Comparison of ENCODE assay signal across 14 cellular contexts in genomic region chr13:110618167-110618566, GRCh38. TPM values are rescaled to one million over a fixed set of nuclear protein-coding genes. Genes with fewer than 3 reads are reported as not detected.
DNase-seq lines count a peak whose midpoint lies in the region; ATAC-seq, FAIRE-seq and TF ChIP-seq lines count a peak whose summit lies in the region.
"Had no signal": no experiment of that assay in that cellular context is flagged by ENCODE, and none has a peak within 500 bp of the region (broad histone marks: within the 10 kb centered on the region; RNA-seq: fewer than 3 reads in every experiment).

No MANE protein-coding gene starts in this region.

- DNase-seq in GM23248 (no peak), adrenal gland (no peak), HepG2 (ENCODE audit: low spot score) (no peak), inferior parietal cortex (ENCODE audit: extremely low spot score) (no peak), HFFc6 (no peak), omental fat pad (ENCODE audit: low spot score) (no peak)
- DNase-seq: activated CD4-positive, CD25-positive, alpha-beta regulatory T cell; glutamatergic neuron; mucosa of descending colon; NCI-H446; NK-92 treated with Interleukin-12 subunit alpha and Interleukin-12 subunit beta, amount 100 ng/mL, for 24 hours; posterior cingulate gyrus had no signal

- CTCF ChIA-PET in HepG2 (lab: Yijun Ruan, JAX; ENCODE audit: low intra/inter-chr PET ratio, low total read pairs), result no interaction called here

- no peak overlapping the region for H3K4me3 ChIP-seq in GM23248
- no peak overlapping the region for H3K4me3 ChIP-seq in adrenal gland
- no peak overlapping the region for H3K4me3 ChIP-seq in HepG2 (replicated peaks in 1 of 3; ENCODE audit: insufficient read depth in 1 of 3, low read depth in 2 of 3, low read length in 3 of 3)
- no peak overlapping the region for H3K4me3 ChIP-seq in skeletal muscle satellite cell (ENCODE audit: low read length)
- H3K4me3 ChIP-seq: mucosa of descending colon had no signal

- intact Hi-C loops in adrenal gland (cut with DNase I), result no loop called here
- intact Hi-C loops in HepG2 (cut with micrococcal nuclease; ENCODE audit: unreplicated experiment), result loop anchor here (5.0 kb wide), 1 partner anchor 161 kb away; no protein-coding TSS in a partner anchor

- peak overlapping the region; percentile 8 for H3K4me2 ChIP-seq in GM23248 (ENCODE audit: unreplicated experiment)
- peak overlapping the region; percentile 13; the same call in 1 of the 2 replicates for H3K4me2 ChIP-seq in HepG2 (ENCODE audit: low read depth, low read length)
- peak overlapping the region; percentile 97 for H3K4me2 ChIP-seq in skeletal muscle satellite cell (ENCODE audit: low read length)

- no peak for TF ChIP-seq CTCF in adrenal gland (IDR thresholded peaks at IDR 0.05)
- no peak for TF ChIP-seq CTCF in HepG2 (CRISPR knock-in tag; IDR thresholded peaks at IDR 0.05)
- TF ChIP-seq CTCF in HFFc6 (IDR thresholded peaks at IDR 0.05), result no peak
- TF ChIP-seq CTCF in omental fat pad (IDR thresholded peaks at IDR 0.05), result no peak

- peak overlapping the region; percentile 93 for H3K27ac ChIP-seq in GM23248
- peak overlapping the region; percentile 85 to 98 (median 96) for H3K27ac ChIP-seq in adrenal gland
- no peak overlapping the region for H3K27ac ChIP-seq in HepG2 (ENCODE audit: extremely low read length, insufficient read depth, low read length)

- H3F3A ChIP-seq in GM23248 (ENCODE audit: insufficient read depth), result peaks cover 16% of the 10 kb centered on the region; the same call in 1 of the 2 replicates

- peaks cover 9% of the 10 kb centered on the region for H3K9me3 Mint-ChIP-seq in HFFc6
- H3K9me3 Mint-ChIP-seq: activated T-helper 2 cell treated with anti-CD3 and anti-CD28 coated beads, Interferon-gamma antibody, Interleukin-2, Interleukin-4, amounts not matched to agents 10 μg/mL and 5 μg/mL and 100 μg/mL, durations not matched to agents 14 hours and 24 hours and 36 hours had no signal

- peaks cover 5% of the 10 kb centered on the region for H3K27me3 Mint-ChIP-seq in HFFc6 (ENCODE audit: insufficient read depth)

- POLR2A ChIA-PET in HepG2 (lab: Yijun Ruan, JAX), result no interaction called here

- H3K9me3 ChIP-seq in GM23248 (ENCODE audit: low read depth) (no peaks in the 10 kb centered on the region), adrenal gland (replicated peaks in 1 of 3) (no peaks in the 10 kb centered on the region), HepG2 (ENCODE audit: low read length) (no peaks in the 10 kb centered on the region), skeletal muscle satellite cell (replicated peaks; ENCODE audit: low read length) (no peaks in the 10 kb centered on the region)
- H3K9me3 ChIP-seq: mucosa of descending colon had no signal

- no peak for ATAC-seq in HepG2
- ATAC-seq in omental fat pad (ENCODE audit: low FRiP score), result no peak
- ATAC-seq: mucosa of descending colon had no signal

- H3K27me3 ChIP-seq in GM23248 (replicated peaks; ENCODE audit: insufficient read depth), result no peaks in the 10 kb centered on the region
- no peaks in the 10 kb centered on the region for H3K27me3 ChIP-seq in adrenal gland
- H3K27me3 ChIP-seq in HepG2 (ENCODE audit: control insufficient read depth in 1 of 2, insufficient read depth in 2 of 2, low read length in 2 of 2), result no peaks in the 10 kb centered on the region
- H3K27me3 ChIP-seq in skeletal muscle satellite cell (ENCODE audit: control insufficient read depth, insufficient read depth, low read length), result no peaks in the 10 kb centered on the region

- no peak for TF ChIP-seq RAD21 in HepG2 (CRISPR knock-in tag; IDR thresholded peaks at IDR 0.05)

- TF ChIP-seq POLR2A in adrenal gland (IDR thresholded peaks at IDR 0.05) (no peak), HepG2 (IDR thresholded peaks at IDR 0.05; ENCODE audit: insufficient read depth in 1 of 2, low read depth in 2 of 2, low read length in 2 of 2) (no peak)

- no peak overlapping the region for H3K27ac Mint-ChIP-seq in HFFc6
- H3K27ac Mint-ChIP-seq: activated T-helper 2 cell treated with anti-CD3 and anti-CD28 coated beads, Interferon-gamma antibody, Interleukin-2, Interleukin-4, amounts not matched to agents 10 μg/mL and 5 μg/mL and 100 μg/mL, durations not matched to agents 14 hours and 24 hours and 36 hours had no signal

- whole genome bisulfite sequencing in GM23248 (ENCODE audit: low coverage in 1 of 2, low lambda C conversion rate in 2 of 2, missing lambda C conversion rate in 2 of 2), 2 experiments, result 86% methylated on average over 8 of the region's 8 CpGs
- 69 to 84% (median 73%) methylated on average over 8 of the region's 8 CpGs for WGBS in adrenal gland, 4 donors
- 88% methylated on average over 8 of the region's 8 CpGs for WGBS in HepG2 (ENCODE audit: low lambda C conversion rate)

- TF ChIP-seq EP300 in HepG2 (IDR thresholded peaks at IDR 0.05; ENCODE audit: low read depth in 2 of 2, low read length in 2 of 2), result no peak
- TF ChIP-seq EP300 in HepG2 (CRISPR knock-in tag; IDR thresholded peaks at IDR 0.05; ENCODE audit: borderline replicate concordance), result no peak

- in situ Hi-C loops in GM23248 (cut with MboI) (no loop called here), HepG2 (cut with HindIII; ENCODE audit: extremely low pct_ligation_motif_present, low pct_unique_long_range_greater_than_20kb) (no loop called here)

- H4K20me1 ChIP-seq in GM23248 (ENCODE audit: insufficient read depth), result peaks cover 14% of the 10 kb centered on the region
- peaks cover 35% of the 10 kb centered on the region for H4K20me1 ChIP-seq in HepG2 (ENCODE audit: insufficient read depth, low read length)

- no peak for FAIRE-seq in HepG2 (lab: Jason Lieb, UNC)

- peaks cover 9% of the 10 kb centered on the region for H3K36me3 Mint-ChIP-seq in HFFc6 (ENCODE audit: low read depth)

- no peaks in the 10 kb centered on the region for H3K36me3 ChIP-seq in GM23248 (ENCODE audit: low read depth)
- H3K36me3 ChIP-seq in adrenal gland (replicated peaks in 1 of 2), result peaks cover 0 to 7% of the 10 kb centered on the region in 2 donors
- peaks cover 5 to 11% of the 10 kb centered on the region in 2 experiments; a peak in 4 of 5 replicates for H3K36me3 ChIP-seq in HepG2 (replicated peaks in 1 of 2; ENCODE audit: control insufficient read depth in 1 of 2, insufficient read depth in 2 of 2, low read length in 2 of 2)
- H3K36me3 ChIP-seq in skeletal muscle satellite cell (ENCODE audit: insufficient read depth, low read length), result peaks cover 11% of the 10 kb centered on the region

- H3K9me2 ChIP-seq in GM23248 (ENCODE audit: insufficient read depth), result no peaks in the 10 kb centered on the region

- H3K4me1 Mint-ChIP-seq in HFFc6 (ENCODE audit: low read depth), result peaks cover 29% of the 10 kb centered on the region

- no TSS peak for BruUV-seq in HepG2 (replicated peaks; lab: Mats Ljungman, UMichigan)

- H3K79me2 ChIP-seq in GM23248 (ENCODE audit: insufficient read depth), result peaks cover 73% of the 10 kb centered on the region
- peaks cover 71% of the 10 kb centered on the region for H3K79me2 ChIP-seq in HepG2 (ENCODE audit: insufficient read depth, low read length)

- H3K9ac ChIP-seq in GM23248 (no peak overlapping the region), HepG2 (ENCODE audit: insufficient read depth, low read depth, low read length) (no peak overlapping the region), skeletal muscle satellite cell (ENCODE audit: low read depth, low read length) (peak overlapping the region; percentile 97)

- H3K4me3 Mint-ChIP-seq in HFFc6, result no peak overlapping the region

- no peak overlapping the region for H2AFZ ChIP-seq in GM23248
- H2AFZ ChIP-seq in HepG2 (ENCODE audit: low read length), result no peak overlapping the region

- H3K4me1 ChIP-seq in GM23248 (ENCODE audit: insufficient read depth), result peaks cover 22% of the 10 kb centered on the region
- H3K4me1 ChIP-seq in adrenal gland (replicated peaks in 1 of 2), result peaks cover 32 to 54% of the 10 kb centered on the region in 2 donors
- H3K4me1 ChIP-seq in HepG2 (ENCODE audit: insufficient read depth, low read length), result peaks cover 51% of the 10 kb centered on the region
- H3K4me1 ChIP-seq in skeletal muscle satellite cell (ENCODE audit: control insufficient read depth, insufficient read depth, low read length), result peaks cover 21% of the 10 kb centered on the region

RNA-seq across cellular contexts. Expression of gene NAXD, which starts 2.8 kb away (rescaled TPM):
- total RNA-seq in GM23248 (2014; rRNA removed; shearing (Covaris generic)), result 23.5 and 34.0 TPM in 2 replicates
- polyA plus RNA-seq in GM23248 (2016; fragmentation: Nextera tagmentation; extraction: Ambion mirVana) (26.9 and 28.1 TPM in 2 replicates), adrenal gland (100 to 1,000 TPM in 2 of 3 donors, 10 to 100 TPM in 1; 48.5 to 107 (median 101) TPM), HepG2 (2011; rRNA removed) (23.2 and 27.0 TPM in 2 replicates)
- total RNA-seq in adrenal gland (10 to 100 TPM; 55.0 to 89.4 (median 58.5) TPM), HepG2 (2016; rRNA removed; fragmentation: Illumina TruSeq; extraction: Trizol) (18.5 and 19.0 TPM in 2 replicates), omental fat pad (10 to 100 TPM; 20.4 to 25.8 (median 24.2) TPM)
- 5.5 and 6.3 TPM in 2 replicates for total RNA-seq in HepG2 (2016; cell fraction: cytosol; rRNA removed; fragmentation: Illumina TruSeq; extraction: Trizol; ENCODE audit: low read depth)
- 18.9 and 19.7 TPM in 2 replicates for total RNA-seq in HepG2 (2016; cell fraction: insoluble cytoplasmic fraction; rRNA removed; fragmentation: Illumina TruSeq; extraction: Trizol)
- total RNA-seq in HepG2 (2016; cell fraction: membrane; rRNA removed; fragmentation: Illumina TruSeq; extraction: Trizol), result 12.5 and 13.8 TPM in 2 replicates
- 20.9 and 21.0 TPM in 2 replicates for total RNA-seq in HepG2 (2016; cell fraction: nucleus; rRNA removed; fragmentation: Illumina TruSeq; extraction: Trizol)
- 24.7 and 25.6 TPM in 2 replicates for polyA plus RNA-seq in HepG2 (2011; cell fraction: cytosol; rRNA removed)
- polyA plus RNA-seq in HepG2 (2011; cell fraction: nucleus; rRNA removed), result 81.1 and 85.3 TPM in 2 replicates
- polyA plus RNA-seq in HepG2 (2012), result 18.2 and 22.0 TPM in 2 replicates
- 5.1 and 5.8 TPM in 2 replicates for polyA plus RNA-seq in HepG2 (2016; cell fraction: cytosol; fragmentation: Illumina TruSeq; extraction: Trizol; ENCODE audit: low read depth)
- polyA plus RNA-seq in HepG2 (2016; cell fraction: insoluble cytoplasmic fraction; fragmentation: Illumina TruSeq; extraction: Trizol; ENCODE audit: low read depth), result 18.8 and 20.5 TPM in 2 replicates
- 10.7 and 10.9 TPM in 2 replicates for polyA plus RNA-seq in HepG2 (2016; cell fraction: membrane; fragmentation: Illumina TruSeq; extraction: Trizol; ENCODE audit: low read depth)
- polyA plus RNA-seq in HepG2 (2016; cell fraction: nucleus; fragmentation: Illumina TruSeq; extraction: Trizol; ENCODE audit: insufficient read depth, low read depth), result 43.2 and 44.7 TPM in 2 replicates
- polyA minus RNA-seq in HepG2 (2011; rRNA and poly(A)+ RNA removed; ENCODE audit: low replicate concordance), result 19.3 and 20.3 TPM in 2 replicates
- 4.0 and 5.5 TPM in 2 replicates for polyA minus RNA-seq in HepG2 (2011; cell fraction: cytosol; rRNA and poly(A)+ RNA removed)
- polyA minus RNA-seq in HepG2 (2011; cell fraction: nucleus; rRNA and poly(A)+ RNA removed), result 19.4 and 22.9 TPM in 2 replicates
- 12.4 and 14.6 TPM in 2 replicates for total RNA-seq in skeletal muscle satellite cell (2012; rRNA removed)
- total RNA-seq in HFFc6 (2021; fragmentation: NEBNext Ultra II Directional; extraction: Animal tissue kit (Norgen Biotek cat#: 25700)), result 10 to 100 TPM; 20.3 to 27.4 (median 22.8) TPM

RNA-seq across cellular contexts. Expression of gene RAB20, which starts 56.6 kb away (rescaled TPM):
- 3.3 and 6.4 TPM in 2 replicates for total RNA-seq in GM23248 (2014; rRNA removed; shearing (Covaris generic))
- polyA plus RNA-seq in GM23248 (2016; fragmentation: Nextera tagmentation; extraction: Ambion mirVana) (2.7 TPM in 2 replicates), adrenal gland (10 to 100 TPM; 15.0 to 20.6 (median 20.5) TPM), HepG2 (2011; rRNA removed) (27.3 and 30.5 TPM in 2 replicates)
- total RNA-seq in adrenal gland (100 to 1,000 TPM in 1 of 8 donors, 10 to 100 TPM in 7; 30.8 to 259 (median 46.1) TPM), HepG2 (2016; rRNA removed; fragmentation: Illumina TruSeq; extraction: Trizol) (15.2 and 15.6 TPM in 2 replicates), omental fat pad (10 to 100 TPM; 34.7 to 67.9 (median 49.4) TPM)
- total RNA-seq in HepG2 (2016; cell fraction: cytosol; rRNA removed; fragmentation: Illumina TruSeq; extraction: Trizol; ENCODE audit: low read depth), result 5.8 and 6.2 TPM in 2 replicates
- total RNA-seq in HepG2 (2016; cell fraction: insoluble cytoplasmic fraction; rRNA removed; fragmentation: Illumina TruSeq; extraction: Trizol), result 13.5 and 15.3 TPM in 2 replicates
- 12.0 and 13.1 TPM in 2 replicates for total RNA-seq in HepG2 (2016; cell fraction: membrane; rRNA removed; fragmentation: Illumina TruSeq; extraction: Trizol)
- 6.5 and 7.9 TPM in 2 replicates for total RNA-seq in HepG2 (2016; cell fraction: nucleus; rRNA removed; fragmentation: Illumina TruSeq; extraction: Trizol)
- 28.4 and 39.0 TPM in 2 replicates for polyA plus RNA-seq in HepG2 (2011; cell fraction: cytosol; rRNA removed)
- polyA plus RNA-seq in HepG2 (2011; cell fraction: nucleus; rRNA removed), result 12.0 and 13.8 TPM in 2 replicates
- polyA plus RNA-seq in HepG2 (2012), result 14.6 and 20.9 TPM in 2 replicates
- 4.5 and 5.9 TPM in 2 replicates for polyA plus RNA-seq in HepG2 (2016; cell fraction: cytosol; fragmentation: Illumina TruSeq; extraction: Trizol; ENCODE audit: low read depth)
- polyA plus RNA-seq in HepG2 (2016; cell fraction: insoluble cytoplasmic fraction; fragmentation: Illumina TruSeq; extraction: Trizol; ENCODE audit: low read depth), result 13.3 and 15.2 TPM in 2 replicates
- 7.5 and 8.5 TPM in 2 replicates for polyA plus RNA-seq in HepG2 (2016; cell fraction: membrane; fragmentation: Illumina TruSeq; extraction: Trizol; ENCODE audit: low read depth)
- polyA plus RNA-seq in HepG2 (2016; cell fraction: nucleus; fragmentation: Illumina TruSeq; extraction: Trizol; ENCODE audit: insufficient read depth, low read depth), result 9.6 and 9.8 TPM in 2 replicates
- 7.5 and 23.0 TPM in 2 replicates for polyA minus RNA-seq in HepG2 (2011; rRNA and poly(A)+ RNA removed; ENCODE audit: low replicate concordance)
- 12.6 and 15.1 TPM in 2 replicates for polyA minus RNA-seq in HepG2 (2011; cell fraction: cytosol; rRNA and poly(A)+ RNA removed)
- polyA minus RNA-seq in HepG2 (2011; cell fraction: nucleus; rRNA and poly(A)+ RNA removed), result 8.2 TPM in 2 replicates
- 10.4 and 11.8 TPM in 2 replicates for total RNA-seq in skeletal muscle satellite cell (2012; rRNA removed)
- 1 to 10 TPM in 1 of 6 experiments, under 1 TPM in 5; 0.40 to 1.0 (median 0.74) TPM for total RNA-seq in HFFc6 (2021; fragmentation: NEBNext Ultra II Directional; extraction: Animal tissue kit (Norgen Biotek cat#: 25700))

Comparison
In these comparisons a context has a peak if more than half of its experiments do, and no peak if none do; other contexts are left out.
1. H3K4me2 ChIP-seq: peak in every context shown above with its lines; median percentile 97 in skeletal muscle satellite cell; 13 in HepG2; 8 in GM23248.